ENCODE assay signal across 1 cellular context in genomic region chr16:29926675-29927522, GRCh38.
A peak's percentile ranks its signal among the peaks of the same experiment; 100 is the strongest.
TF ChIP-seq lines count a peak whose summit lies in the region.

No MANE protein-coding gene starts in this region.

TF ChIP-seq in HEK293, 187 proteins besides CTCF, POLR2A, EP300 and RAD21 (continued from another document and continues in another):
- TF ChIP-seq ZBTB6 (tag by site-specific recombination; IDR thresholded peaks at IDR 0.05) = no peak
- no peak for TF ChIP-seq ZNF530 (tag by site-specific recombination; IDR thresholded peaks at IDR 0.05; ENCODE audit: low read depth)
- TF ChIP-seq ZNF843 (tag by site-specific recombination; IDR thresholded peaks at IDR 0.05) = no peak
- TF ChIP-seq, protein P1, sequence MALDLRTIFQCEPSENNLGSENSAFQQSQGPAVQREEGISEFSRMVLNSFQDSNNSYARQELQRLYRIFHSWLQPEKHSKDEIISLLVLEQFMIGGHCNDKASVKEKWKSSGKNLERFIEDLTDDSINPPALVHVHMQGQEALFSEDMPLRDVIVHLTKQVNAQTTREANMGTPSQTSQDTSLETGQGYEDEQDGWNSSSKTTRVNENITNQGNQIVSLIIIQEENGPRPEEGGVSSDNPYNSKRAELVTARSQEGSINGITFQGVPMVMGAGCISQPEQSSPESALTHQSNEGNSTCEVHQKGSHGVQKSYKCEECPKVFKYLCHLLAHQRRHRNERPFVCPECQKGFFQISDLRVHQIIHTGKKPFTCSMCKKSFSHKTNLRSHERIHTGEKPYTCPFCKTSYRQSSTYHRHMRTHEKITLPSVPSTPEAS (tag by site-specific recombination; IDR thresholded peaks at IDR 0.05) = no peak
- no peak for TF ChIP-seq ZNF501 (tag by site-specific recombination; IDR thresholded peaks at IDR 0.05)
- no peak for TF ChIP-seq ZNF658 (tag by site-specific recombination; IDR thresholded peaks at IDR 0.05)
- no peak for TF ChIP-seq ZNF416 (tag by site-specific recombination; IDR thresholded peaks at IDR 0.05)
- no peak for TF ChIP-seq ZNF391 (tag by site-specific recombination; IDR thresholded peaks at IDR 0.05; ENCODE audit: borderline replicate concordance, low read depth)
- TF ChIP-seq ZBTB17 (tag by site-specific recombination; IDR thresholded peaks at IDR 0.05) = peak; percentile 98
- TF ChIP-seq ZNF76 (tag by site-specific recombination; IDR thresholded peaks at IDR 0.05; ENCODE audit: borderline replicate concordance, low read depth) = no peak
- TF ChIP-seq ZNF701 (tag by site-specific recombination; IDR thresholded peaks at IDR 0.05) = no peak
- TF ChIP-seq ZNF433 (tag by site-specific recombination; IDR thresholded peaks at IDR 0.05; ENCODE audit: low read depth) = no peak
- TF ChIP-seq ZNF639 (tag by site-specific recombination; IDR thresholded peaks at IDR 0.05) = no peak; the same call in 1 of the 2 replicates
- TF ChIP-seq ZNF692 (tag by site-specific recombination; IDR thresholded peaks at IDR 0.05) = no peak; the same call in 1 of the 2 replicates
- no peak for TF ChIP-seq ZNF23 (tag by site-specific recombination; IDR thresholded peaks at IDR 0.05; ENCODE audit: borderline replicate concordance)
- no peak for TF ChIP-seq GLIS2 (tag by site-specific recombination; IDR thresholded peaks at IDR 0.05)
- no peak for TF ChIP-seq SP3 (tag by site-specific recombination; IDR thresholded peaks at IDR 0.05)
- no peak for TF ChIP-seq OSR2 (tag by site-specific recombination; IDR thresholded peaks at IDR 0.05)
- no peak for TF ChIP-seq ZNF510 (tag by site-specific recombination; IDR thresholded peaks at IDR 0.05; ENCODE audit: insufficient replicate concordance)
- TF ChIP-seq ZNF777 (tag by site-specific recombination; IDR thresholded peaks at IDR 0.05; ENCODE audit: borderline replicate concordance) = no peak
- 0 out of 2 replicates have a peak, but pooled peaks have one; percentile 0 for TF ChIP-seq ZNF610 (tag by site-specific recombination; IDR thresholded peaks at IDR 0.05; ENCODE audit: borderline replicate concordance)
- TF ChIP-seq BCL6B (tag by site-specific recombination; IDR thresholded peaks at IDR 0.05) = no peak
- TF ChIP-seq ZNF354C (tag by site-specific recombination; IDR thresholded peaks at IDR 0.05; ENCODE audit: borderline replicate concordance, low read depth) = no peak
- TF ChIP-seq ZNF362 (tag by site-specific recombination; IDR thresholded peaks at IDR 0.05) = peak; percentile 90
- TF ChIP-seq ZNF514 (tag by site-specific recombination; IDR thresholded peaks at IDR 0.05) = no peak
- no peak for TF ChIP-seq ZNF292 (tag by site-specific recombination; IDR thresholded peaks at IDR 0.05; ENCODE audit: borderline replicate concordance, low read depth)
- TF ChIP-seq, protein P2, sequence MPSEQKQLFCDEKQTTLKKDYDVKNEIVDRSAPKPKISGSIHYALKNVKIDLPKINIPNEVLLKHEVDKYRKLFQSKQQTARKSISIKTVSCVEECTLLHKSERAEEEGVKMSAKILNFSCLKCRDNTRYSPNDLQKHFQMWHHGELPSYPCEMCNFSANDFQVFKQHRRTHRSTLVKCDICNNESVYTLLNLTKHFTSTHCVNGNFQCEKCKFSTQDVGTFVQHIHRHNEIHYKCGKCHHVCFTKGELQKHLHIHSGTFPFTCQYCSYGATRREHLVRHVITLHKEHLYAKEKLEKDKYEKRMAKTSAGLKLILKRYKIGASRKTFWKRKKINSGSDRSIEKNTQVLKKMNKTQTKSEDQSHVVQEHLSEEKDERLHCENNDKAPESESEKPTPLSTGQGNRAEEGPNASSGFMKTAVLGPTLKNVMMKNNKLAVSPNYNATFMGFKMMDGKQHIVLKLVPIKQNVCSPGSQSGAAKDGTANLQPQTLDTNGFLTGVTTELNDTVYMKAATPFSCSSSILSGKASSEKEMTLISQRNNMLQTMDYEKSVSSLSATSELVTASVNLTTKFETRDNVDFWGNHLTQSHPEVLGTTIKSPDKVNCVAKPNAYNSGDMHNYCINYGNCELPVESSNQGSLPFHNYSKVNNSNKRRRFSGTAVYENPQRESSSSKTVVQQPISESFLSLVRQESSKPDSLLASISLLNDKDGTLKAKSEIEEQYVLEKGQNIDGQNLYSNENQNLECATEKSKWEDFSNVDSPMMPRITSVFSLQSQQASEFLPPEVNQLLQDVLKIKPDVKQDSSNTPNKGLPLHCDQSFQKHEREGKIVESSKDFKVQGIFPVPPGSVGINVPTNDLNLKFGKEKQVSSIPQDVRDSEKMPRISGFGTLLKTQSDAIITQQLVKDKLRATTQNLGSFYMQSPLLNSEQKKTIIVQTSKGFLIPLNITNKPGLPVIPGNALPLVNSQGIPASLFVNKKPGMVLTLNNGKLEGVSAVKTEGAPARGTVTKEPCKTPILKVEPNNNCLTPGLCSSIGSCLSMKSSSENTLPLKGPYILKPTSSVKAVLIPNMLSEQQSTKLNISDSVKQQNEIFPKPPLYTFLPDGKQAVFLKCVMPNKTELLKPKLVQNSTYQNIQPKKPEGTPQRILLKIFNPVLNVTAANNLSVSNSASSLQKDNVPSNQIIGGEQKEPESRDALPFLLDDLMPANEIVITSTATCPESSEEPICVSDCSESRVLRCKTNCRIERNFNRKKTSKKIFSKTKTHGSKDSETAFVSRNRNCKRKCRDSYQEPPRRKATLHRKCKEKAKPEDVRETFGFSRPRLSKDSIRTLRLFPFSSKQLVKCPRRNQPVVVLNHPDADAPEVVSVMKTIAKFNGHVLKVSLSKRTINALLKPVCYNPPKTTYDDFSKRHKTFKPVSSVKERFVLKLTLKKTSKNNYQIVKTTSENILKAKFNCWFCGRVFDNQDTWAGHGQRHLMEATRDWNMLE (tag by site-specific recombination; conservative IDR thresholded peaks at IDR 0.05; ENCODE audit: low read depth) = no peak
- TF ChIP-seq, protein P3, sequence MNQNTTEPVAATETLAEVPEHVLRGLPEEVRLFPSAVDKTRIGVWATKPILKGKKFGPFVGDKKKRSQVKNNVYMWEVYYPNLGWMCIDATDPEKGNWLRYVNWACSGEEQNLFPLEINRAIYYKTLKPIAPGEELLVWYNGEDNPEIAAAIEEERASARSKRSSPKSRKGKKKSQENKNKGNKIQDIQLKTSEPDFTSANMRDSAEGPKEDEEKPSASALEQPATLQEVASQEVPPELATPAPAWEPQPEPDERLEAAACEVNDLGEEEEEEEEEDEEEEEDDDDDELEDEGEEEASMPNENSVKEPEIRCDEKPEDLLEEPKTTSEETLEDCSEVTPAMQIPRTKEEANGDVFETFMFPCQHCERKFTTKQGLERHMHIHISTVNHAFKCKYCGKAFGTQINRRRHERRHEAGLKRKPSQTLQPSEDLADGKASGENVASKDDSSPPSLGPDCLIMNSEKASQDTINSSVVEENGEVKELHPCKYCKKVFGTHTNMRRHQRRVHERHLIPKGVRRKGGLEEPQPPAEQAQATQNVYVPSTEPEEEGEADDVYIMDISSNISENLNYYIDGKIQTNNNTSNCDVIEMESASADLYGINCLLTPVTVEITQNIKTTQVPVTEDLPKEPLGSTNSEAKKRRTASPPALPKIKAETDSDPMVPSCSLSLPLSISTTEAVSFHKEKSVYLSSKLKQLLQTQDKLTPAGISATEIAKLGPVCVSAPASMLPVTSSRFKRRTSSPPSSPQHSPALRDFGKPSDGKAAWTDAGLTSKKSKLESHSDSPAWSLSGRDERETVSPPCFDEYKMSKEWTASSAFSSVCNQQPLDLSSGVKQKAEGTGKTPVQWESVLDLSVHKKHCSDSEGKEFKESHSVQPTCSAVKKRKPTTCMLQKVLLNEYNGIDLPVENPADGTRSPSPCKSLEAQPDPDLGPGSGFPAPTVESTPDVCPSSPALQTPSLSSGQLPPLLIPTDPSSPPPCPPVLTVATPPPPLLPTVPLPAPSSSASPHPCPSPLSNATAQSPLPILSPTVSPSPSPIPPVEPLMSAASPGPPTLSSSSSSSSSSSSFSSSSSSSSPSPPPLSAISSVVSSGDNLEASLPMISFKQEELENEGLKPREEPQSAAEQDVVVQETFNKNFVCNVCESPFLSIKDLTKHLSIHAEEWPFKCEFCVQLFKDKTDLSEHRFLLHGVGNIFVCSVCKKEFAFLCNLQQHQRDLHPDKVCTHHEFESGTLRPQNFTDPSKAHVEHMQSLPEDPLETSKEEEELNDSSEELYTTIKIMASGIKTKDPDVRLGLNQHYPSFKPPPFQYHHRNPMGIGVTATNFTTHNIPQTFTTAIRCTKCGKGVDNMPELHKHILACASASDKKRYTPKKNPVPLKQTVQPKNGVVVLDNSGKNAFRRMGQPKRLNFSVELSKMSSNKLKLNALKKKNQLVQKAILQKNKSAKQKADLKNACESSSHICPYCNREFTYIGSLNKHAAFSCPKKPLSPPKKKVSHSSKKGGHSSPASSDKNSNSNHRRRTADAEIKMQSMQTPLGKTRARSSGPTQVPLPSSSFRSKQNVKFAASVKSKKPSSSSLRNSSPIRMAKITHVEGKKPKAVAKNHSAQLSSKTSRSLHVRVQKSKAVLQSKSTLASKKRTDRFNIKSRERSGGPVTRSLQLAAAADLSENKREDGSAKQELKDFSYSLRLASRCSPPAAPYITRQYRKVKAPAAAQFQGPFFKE (tag by site-specific recombination; IDR thresholded peaks at IDR 0.05; ENCODE audit: borderline replicate concordance) = no peak
- no peak for TF ChIP-seq ZNF792 (tag by site-specific recombination; IDR thresholded peaks at IDR 0.05)
- TF ChIP-seq ZNF704 (tag by site-specific recombination; IDR thresholded peaks at IDR 0.05) = no peak
- no peak for TF ChIP-seq TCF7L2 (IDR thresholded peaks at IDR 0.05; ENCODE audit: borderline replicate concordance, low read depth, low read length)
- TF ChIP-seq FEZF1 (tag by site-specific recombination; IDR thresholded peaks at IDR 0.05) = no peak
- TF ChIP-seq ZBTB20 (tag by site-specific recombination; IDR thresholded peaks at IDR 0.05) = peak; percentile 23; the same call in 1 of the 2 replicates
- TF ChIP-seq ZNF677 (tag by site-specific recombination; IDR thresholded peaks at IDR 0.05) = no peak
- no peak for TF ChIP-seq ZNF555 (tag by site-specific recombination; conservative IDR thresholded peaks at IDR 0.05)
- TF ChIP-seq HOXD13 (CRISPR knock-in tag; IDR thresholded peaks at IDR 0.05; ENCODE audit: borderline replicate concordance) = no peak
- TF ChIP-seq ZBTB1 (tag by site-specific recombination; IDR thresholded peaks at IDR 0.05) = 0 out of 2 replicates have a peak, but pooled peaks have one; percentile 4
- TF ChIP-seq ZNF544 (tag by site-specific recombination; IDR thresholded peaks at IDR 0.05) = no peak
- TF ChIP-seq REPIN1 (tag by site-specific recombination; IDR thresholded peaks at IDR 0.05; ENCODE audit: low read depth) = no peak
- TF ChIP-seq KLF8 (tag by site-specific recombination; IDR thresholded peaks at IDR 0.05) = no peak
- TF ChIP-seq EGR2 (tag by site-specific recombination; IDR thresholded peaks at IDR 0.05; ENCODE audit: low read depth) = no peak
- no peak for TF ChIP-seq ZNF133 (tag by site-specific recombination; IDR thresholded peaks at IDR 0.05)
- TF ChIP-seq SCRT2 (tag by site-specific recombination; IDR thresholded peaks at IDR 0.05) = 0 out of 2 replicates have a peak, but pooled peaks have one; percentile 38
